ENCODE assay signal across 8 cellular contexts in the genomic region with DNA sequence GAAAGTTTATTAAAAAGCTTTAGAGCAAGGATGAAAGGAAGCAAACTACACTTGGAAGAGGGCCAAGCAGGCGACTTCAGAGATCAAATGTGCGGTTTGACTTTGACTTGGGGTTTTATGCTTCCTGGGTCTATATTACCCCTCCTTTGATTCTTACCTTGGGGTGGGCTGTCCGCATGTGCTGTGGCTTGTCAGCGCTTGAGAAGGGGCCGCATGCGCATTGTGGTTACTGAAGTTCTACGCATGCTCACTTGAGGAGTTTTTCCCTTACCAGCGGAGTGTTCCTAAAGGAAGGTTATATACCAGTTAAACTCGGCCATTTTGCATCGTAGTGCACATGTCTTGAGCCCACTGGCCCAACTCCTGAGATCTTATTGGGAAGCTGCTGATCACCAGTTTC.
A peak's percentile ranks its signal among the peaks of the same experiment; 100 is the strongest.
DNase-seq lines count a peak whose midpoint lies in the region; ATAC-seq lines count a peak whose summit lies in the region.
"Had no signal": no experiment of that assay in that cellular context is flagged by ENCODE, and none has a peak within 500 bp of the region (broad histone marks: within the 10 kb centered on the region; RNA-seq: fewer than 3 reads in every experiment).

No MANE protein-coding gene starts in this region.

- H3K36me3 Mint-ChIP-seq in T-helper 1 cell treated with Interleukin-12 subunit alpha and Interleukin-12 subunit beta and Interleukin-4 antibody, amounts not matched to agents 30 μg/mL and 1 μg/mL, for 36 hours (ENCODE audit: low read depth) = no peaks in the 10 kb centered on the region
- H3K36me3 Mint-ChIP-seq in memory B cell = no peaks in the 10 kb centered on the region

- peaks cover 3% of the 10 kb centered on the region for H3K27me3 Mint-ChIP-seq in T-helper 1 cell treated with Interleukin-12 subunit alpha and Interleukin-12 subunit beta and Interleukin-4 antibody, amounts not matched to agents 30 μg/mL and 1 μg/mL, for 36 hours (ENCODE audit: low read depth)
- no peaks in the 10 kb centered on the region for H3K27me3 Mint-ChIP-seq in memory B cell
- H3K27me3 Mint-ChIP-seq in stimulated activated naive CD8-positive, alpha-beta T cell treated with anti-CD3 and anti-CD28 coated beads, Interleukin-15, amount 100 ng/mL, for 72 hours = no peaks in the 10 kb centered on the region

- no peaks in the 10 kb centered on the region for H3K9me3 Mint-ChIP-seq in T-helper 1 cell treated with Interleukin-12 subunit alpha and Interleukin-12 subunit beta and Interleukin-4 antibody, amounts not matched to agents 30 μg/mL and 1 μg/mL, for 36 hours
- no peaks in the 10 kb centered on the region for H3K9me3 Mint-ChIP-seq in memory B cell
- no peaks in the 10 kb centered on the region for H3K9me3 Mint-ChIP-seq in stimulated activated naive CD8-positive, alpha-beta T cell treated with anti-CD3 and anti-CD28 coated beads, Interleukin-15, amount 100 ng/mL, for 72 hours

- peak; percentile 60 for ATAC-seq in memory B cell (ENCODE audit: low read depth)
- ATAC-seq in stimulated activated naive CD8-positive, alpha-beta T cell treated with anti-CD3 and anti-CD28 coated beads, Interleukin-15, amount 100 ng/mL, for 72 hours = peak; percentile 80
- ATAC-seq in GM19455 (IDR thresholded peaks at IDR 0.05; ENCODE audit: unreplicated experiment) = no peak
- ATAC-seq in GM21447 (IDR thresholded peaks at IDR 0.05; ENCODE audit: unreplicated experiment) = no peak

- H3K4me3 Mint-ChIP-seq in T-helper 1 cell treated with Interleukin-12 subunit alpha and Interleukin-12 subunit beta and Interleukin-4 antibody, amounts not matched to agents 30 μg/mL and 1 μg/mL, for 36 hours = peak overlapping the region; percentile 51
- peak overlapping the region; percentile 64 for H3K4me3 Mint-ChIP-seq in memory B cell
- H3K4me3 Mint-ChIP-seq in stimulated activated naive CD8-positive, alpha-beta T cell treated with anti-CD3 and anti-CD28 coated beads, Interleukin-15, amount 100 ng/mL, for 72 hours = peak overlapping the region; percentile 73

- peak; percentile 22 to 30 for DNase-seq in activated T-helper 1 cell treated with anti-CD3 and anti-CD28 coated beads, Interleukin-2, amount 50 U/mL, for 16 hours (ENCODE audit: low read depth in 1 of 2, low spot score in 1 of 2)
- DNase-seq in memory B cell (ENCODE audit: low spot score in 2 of 2) (peak in 1 of 2 donors; percentile 4), NCI-H2029 (lab: John Stamatoyannopoulos, UW) (no peak)
- DNase-seq in stimulated activated naive CD8-positive, alpha-beta T cell treated with anti-CD3 and anti-CD28 coated beads, Interleukin-15, amount 100 ng/mL, for 72 hours = peak; percentile 38 to 59
- DNase-seq: mesendoderm had no signal

- H3K27ac Mint-ChIP-seq in T-helper 1 cell treated with Interleukin-12 subunit alpha and Interleukin-12 subunit beta and Interleukin-4 antibody, amounts not matched to agents 30 μg/mL and 1 μg/mL, for 36 hours = no peak overlapping the region
- peak overlapping the region; percentile 58 for H3K27ac Mint-ChIP-seq in memory B cell
- H3K27ac Mint-ChIP-seq in stimulated activated naive CD8-positive, alpha-beta T cell treated with anti-CD3 and anti-CD28 coated beads, Interleukin-15, amount 100 ng/mL, for 72 hours = peak overlapping the region in 1 of 2 donors; percentile 75

- peaks cover 10% of the 10 kb centered on the region for H3K4me1 Mint-ChIP-seq in T-helper 1 cell treated with Interleukin-12 subunit alpha and Interleukin-12 subunit beta and Interleukin-4 antibody, amounts not matched to agents 30 μg/mL and 1 μg/mL, for 36 hours (ENCODE audit: low read depth)
- peaks cover 7% of the 10 kb centered on the region for H3K4me1 Mint-ChIP-seq in memory B cell
- H3K4me1 Mint-ChIP-seq in stimulated activated naive CD8-positive, alpha-beta T cell treated with anti-CD3 and anti-CD28 coated beads, Interleukin-15, amount 100 ng/mL, for 72 hours = peaks cover 29% of the 10 kb centered on the region

Comparison
In these comparisons a context has a peak if more than half of its experiments do, and no peak if none do; other contexts are left out.
1. ATAC-seq: peak in memory B cell (single experiment) and stimulated activated naive CD8-positive, alpha-beta T cell treated with anti-CD3 and anti-CD28 coated beads, Interleukin-15, amount 100 ng/mL, for 72 hours (single experiment); none in GM19455 (single experiment) and GM21447 (single experiment).
2. Peak in every context shown above with its lines, with median percentiles within 50 percentile points of each other: H3K4me3 Mint-ChIP-seq.